In the genomic region with DNA sequence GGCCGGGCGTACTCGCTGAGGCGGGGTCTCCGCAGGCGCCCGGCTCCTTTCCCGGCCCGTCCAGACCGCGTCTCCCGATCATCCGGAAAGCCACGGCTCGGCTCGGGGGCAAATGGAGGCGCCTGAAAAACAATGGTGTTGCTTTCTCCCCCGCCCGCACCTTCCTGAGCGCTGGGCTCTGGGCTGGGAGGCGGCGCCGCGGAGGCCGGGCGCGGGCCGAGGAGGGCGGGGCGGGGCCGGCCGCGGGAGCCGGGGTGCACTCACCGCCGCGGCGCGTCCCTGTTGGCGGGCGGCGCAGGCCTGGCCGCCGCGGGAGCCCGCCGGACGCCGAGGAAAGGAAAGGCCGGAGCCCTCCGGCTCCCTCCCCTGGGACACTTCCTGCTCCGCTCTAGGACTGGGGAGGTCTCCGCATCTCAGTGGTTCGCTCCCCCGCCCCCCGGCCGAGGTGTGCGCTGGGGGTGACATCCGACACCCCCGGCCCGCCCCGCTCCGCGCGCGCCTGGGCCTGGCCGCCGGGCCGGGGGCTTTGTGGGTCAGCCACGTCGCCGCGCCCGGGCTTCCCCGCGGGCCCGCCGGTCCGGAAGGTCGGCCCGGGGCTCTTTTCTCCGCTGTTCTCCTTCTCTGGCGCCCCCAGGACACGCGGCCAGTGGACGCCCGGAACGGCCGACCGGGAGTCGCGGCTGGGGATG, we compare ENCODE assay signal across 7 cellular contexts. TPM values are rescaled to one million over a fixed set of nuclear protein-coding genes. Genes with fewer than 3 reads are reported as not detected.
DNase-seq lines count a peak whose midpoint lies in the region; ATAC-seq and TF ChIP-seq lines count a peak whose summit lies in the region.

A gene (minus strand): TSS at position 342 of the 689 bp plus-strand sequence. CDS start 2,289 bp downstream, outside the sequence.

- ATAC-seq in GM18499 (IDR thresholded peaks at IDR 0.05; ENCODE audit: insufficient read depth, unreplicated experiment) (peak; percentile 49), HG02852 (IDR thresholded peaks at IDR 0.05; ENCODE audit: unreplicated experiment) (peak; percentile 65)

- intact Hi-C loops in T-helper 2 cell treated with Interferon-gamma antibody and Interleukin-4, amounts not matched to agents 100 ng/mL and 5 ng/mL, for 36 hours (cut with micrococcal nuclease) = loop anchor here (1.0 to 10.0 kb wide), 8 partner anchors 41 to 765 kb away; a partner anchor contains a TSS

- peak within 1 kb of the TSS; percentile 80 for H3K4me3 ChIP-seq in retinal pigment epithelial cell (ENCODE audit: low read length)

- DNase-seq in NCI-H1436 (lab: John Stamatoyannopoulos, UW) (peak; percentile 91), astrocyte of the hippocampus (ENCODE audit: low read depth, low spot score) (peak; percentile 95), hippocampal formation (lab: John Stamatoyannopoulos, UW) (peak; percentile 66 to 76), retinal pigment epithelial cell (ENCODE audit: low read depth) (peak; percentile 49)

- TF ChIP-seq CTCF in retinal pigment epithelial cell (conservative IDR thresholded peaks at IDR 0.05; ENCODE audit: low read depth, low read length) = no peak

RNA-seq across cellular contexts. Expression of the gene that starts here (rescaled TPM):
- total RNA-seq in T-helper 2 cell treated with Interferon-gamma antibody and Interleukin-4, amounts not matched to agents 100 ng/mL and 5 ng/mL, for 36 hours = 8.2 and 10.1 TPM in 2 replicates

Comparison
In these comparisons a context has a peak if more than half of its experiments do, and no peak if none do; other contexts are left out.
1. Peak in every context shown above with its lines: DNase-seq, ATAC-seq and H3K4me3 ChIP-seq.